9 cellular contexts compared by ENCODE assay signal in genomic region chr11:119493712-119494111, GRCh38.
A peak's percentile ranks its signal among the peaks of the same experiment; 100 is the strongest.
DNase-seq lines count a peak whose midpoint lies in the region; ATAC-seq and TF ChIP-seq lines count a peak whose summit lies in the region.
"Had no signal": no experiment of that assay in that cellular context is flagged by ENCODE, and none has a peak within 500 bp of the region (broad histone marks: within the 10 kb centered on the region; RNA-seq: fewer than 3 reads in every experiment).

No MANE protein-coding gene starts in this region.

- POLR2A ChIA-PET in SK-N-SH (lab: Yijun Ruan, JAX) = no interaction called here

- TF ChIP-seq EP300 in SK-N-SH (IDR thresholded peaks at IDR 0.05; ENCODE audit: borderline replicate concordance in 1 of 2, low read depth in 1 of 2, low read length in 1 of 2) = no peak
- TF ChIP-seq EP300 in transverse colon (IDR thresholded peaks at IDR 0.05; ENCODE audit: low read depth) = no peak
- no peak for TF ChIP-seq EP300 in ovary (IDR thresholded peaks at IDR 0.05)

- TF ChIP-seq RAD21 in SK-N-SH (IDR thresholded peaks at IDR 0.05; ENCODE audit: low read length) = no peak

- DNase-seq in heart left ventricle (no peak), Right ventricle myocardium inferior (ENCODE audit: missing footprints) (no peak), SK-N-SH (no peak), fibroblast of villous mesenchyme (ENCODE audit: low read depth) (peak; percentile 34), transverse colon (peak; percentile 17), ovary (no peak), tibial artery (no peak)
- DNase-seq: activated naive CD4-positive, alpha-beta T cell had no signal

- H3K4me2 ChIP-seq in SK-N-SH = no peak overlapping the region

- H3F3A ChIP-seq in SK-N-SH (replicated peaks; ENCODE audit: insufficient read depth) = no peaks in the 10 kb centered on the region

- H4K20me1 ChIP-seq in SK-N-SH (ENCODE audit: insufficient read depth) = no peaks in the 10 kb centered on the region

- intact Hi-C loops in heart left ventricle (cut with DNase I) (loop anchor here in 2 of 10 donors (5.0 to 10.0 kb wide), 2 partner anchors 39 to 141 kb away; no protein-coding TSS in a partner anchor), Right ventricle myocardium inferior (cut with DNase I) (no loop called here), transverse colon (cut with DNase I; ENCODE audit: low total_unique reads) (no loop called here), ovary (cut with DNase I) (no loop called here), tibial artery (cut with DNase I; ENCODE audit: low total_unique reads) (no loop called here)

- no peak overlapping the region for H2AFZ ChIP-seq in SK-N-SH (ENCODE audit: low read depth)

- H3K4me3 ChIP-seq in heart left ventricle (no peak overlapping the region), SK-N-SH (ENCODE audit: low read depth in 2 of 2, low read length in 1 of 2) (no peak overlapping the region), fibroblast of villous mesenchyme (ENCODE audit: low read depth, low read length) (no peak overlapping the region), transverse colon (no peak overlapping the region), ovary (no peak overlapping the region), tibial artery (no peak overlapping the region)

- CTCF ChIA-PET in SK-N-SH (lab: Yijun Ruan, JAX) = interaction anchor here (0.8 to 2.8 kb wide), 4 partner anchors 12 to 40 kb away, joined by 3 to 8 read pairs (median 3); no protein-coding TSS in a partner anchor

- TF ChIP-seq CTCF in heart left ventricle (IDR thresholded peaks at IDR 0.05) (no peak), SK-N-SH (IDR thresholded peaks at IDR 0.05) (no peak), fibroblast of villous mesenchyme (IDR thresholded peaks at IDR 0.05; ENCODE audit: insufficient read depth, low read depth, low read length) (no peak), transverse colon (IDR thresholded peaks at IDR 0.05) (no peak), ovary (IDR thresholded peaks at IDR 0.05) (no peak), tibial artery (IDR thresholded peaks at IDR 0.05) (no peak)

- 42 to 48% (median 48%) methylated on average over 4 of the region's 4 CpGs for WGBS in heart left ventricle, 4 donors
- 46% methylated on average over 4 of the region's 4 CpGs for WGBS in SK-N-SH (ENCODE audit: low lambda C conversion rate)
- 45 to 80% methylated on average over 1 to 4 of the region's 4 CpGs for WGBS in transverse colon (ENCODE audit: low coverage in 1 of 2), 2 donors
- 46 to 50% (median 47%) methylated on average over 4 of the region's 4 CpGs for WGBS in ovary, 3 donors

- H3K27ac ChIP-seq in heart left ventricle (no peak overlapping the region), SK-N-SH (ENCODE audit: low read depth in 2 of 2, low read length in 1 of 2) (no peak overlapping the region), transverse colon (no peak overlapping the region), ovary (no peak overlapping the region), tibial artery (no peak overlapping the region)

- TF ChIP-seq POLR2A in heart left ventricle (IDR thresholded peaks at IDR 0.05) (no peak), transverse colon (IDR thresholded peaks at IDR 0.05) (no peak), ovary (IDR thresholded peaks at IDR 0.05) (no peak)

- H3K36me3 ChIP-seq in heart left ventricle (no peaks in the 10 kb centered on the region), SK-N-SH (replicated peaks in 1 of 2; ENCODE audit: control insufficient read depth in 1 of 2, insufficient read depth in 2 of 2, low read length in 1 of 2) (no peaks in the 10 kb centered on the region), transverse colon (no peaks in the 10 kb centered on the region), ovary (no peaks in the 10 kb centered on the region), tibial artery (no peaks in the 10 kb centered on the region)

- peaks cover 0 to 18% (median 0%) of the 10 kb centered on the region in 9 donors for H3K27me3 ChIP-seq in heart left ventricle
- H3K27me3 ChIP-seq in SK-N-SH (ENCODE audit: insufficient read depth) = peaks cover 16% of the 10 kb centered on the region; the same call in 1 of the 2 replicates
- no peaks in the 10 kb centered on the region for H3K27me3 ChIP-seq in transverse colon
- H3K27me3 ChIP-seq in ovary = no peaks in the 10 kb centered on the region
- H3K27me3 ChIP-seq in tibial artery = peaks cover 0 to 39% of the 10 kb centered on the region in 2 donors

- H3K9me3 ChIP-seq in heart left ventricle (no peaks in the 10 kb centered on the region), SK-N-SH (no peaks in the 10 kb centered on the region), transverse colon (no peaks in the 10 kb centered on the region), ovary (no peaks in the 10 kb centered on the region), tibial artery (no peaks in the 10 kb centered on the region)

- no peaks in the 10 kb centered on the region for H3K4me1 ChIP-seq in heart left ventricle
- H3K4me1 ChIP-seq in SK-N-SH (ENCODE audit: control insufficient read depth in 1 of 2, insufficient read depth in 2 of 2, low read depth in 1 of 2, low read length in 1 of 2) = peaks cover 0 to 10% of the 10 kb centered on the region in 2 experiments; a peak in 1 of 4 replicates
- H3K4me1 ChIP-seq in transverse colon = no peaks in the 10 kb centered on the region
- H3K4me1 ChIP-seq in ovary (ENCODE audit: insufficient read depth) = no peaks in the 10 kb centered on the region
- no peaks in the 10 kb centered on the region for H3K4me1 ChIP-seq in tibial artery

- in situ Hi-C loops in transverse colon (cut with MboI; ENCODE audit: low pct_ligation_motif_present in 1 of 4, low pct_unique_long_range_greater_than_20kb in 1 of 4, low sequenced_read_pairs in 3 of 4) = loop anchor here in 3 of 4 donors (25.0 kb wide), 1 partner anchor 619 kb away; no protein-coding TSS in a partner anchor

- H3K9me2 ChIP-seq in SK-N-SH = no peaks in the 10 kb centered on the region

- peak in 3 of 4 donors; percentile 27 to 53 (median 50) for ATAC-seq in heart left ventricle
- ATAC-seq in Right ventricle myocardium inferior = no peak
- ATAC-seq in HG03175 (IDR thresholded peaks at IDR 0.05; ENCODE audit: unreplicated experiment) = no peak

- no peak overlapping the region for H3K9ac ChIP-seq in SK-N-SH

- H3K79me2 ChIP-seq in SK-N-SH (ENCODE audit: insufficient read depth) = no peaks in the 10 kb centered on the region

TF ChIP-seq in SK-N-SH, 30 proteins besides CTCF, POLR2A, EP300 and RAD21:
- TF ChIP-seq, protein P1, sequence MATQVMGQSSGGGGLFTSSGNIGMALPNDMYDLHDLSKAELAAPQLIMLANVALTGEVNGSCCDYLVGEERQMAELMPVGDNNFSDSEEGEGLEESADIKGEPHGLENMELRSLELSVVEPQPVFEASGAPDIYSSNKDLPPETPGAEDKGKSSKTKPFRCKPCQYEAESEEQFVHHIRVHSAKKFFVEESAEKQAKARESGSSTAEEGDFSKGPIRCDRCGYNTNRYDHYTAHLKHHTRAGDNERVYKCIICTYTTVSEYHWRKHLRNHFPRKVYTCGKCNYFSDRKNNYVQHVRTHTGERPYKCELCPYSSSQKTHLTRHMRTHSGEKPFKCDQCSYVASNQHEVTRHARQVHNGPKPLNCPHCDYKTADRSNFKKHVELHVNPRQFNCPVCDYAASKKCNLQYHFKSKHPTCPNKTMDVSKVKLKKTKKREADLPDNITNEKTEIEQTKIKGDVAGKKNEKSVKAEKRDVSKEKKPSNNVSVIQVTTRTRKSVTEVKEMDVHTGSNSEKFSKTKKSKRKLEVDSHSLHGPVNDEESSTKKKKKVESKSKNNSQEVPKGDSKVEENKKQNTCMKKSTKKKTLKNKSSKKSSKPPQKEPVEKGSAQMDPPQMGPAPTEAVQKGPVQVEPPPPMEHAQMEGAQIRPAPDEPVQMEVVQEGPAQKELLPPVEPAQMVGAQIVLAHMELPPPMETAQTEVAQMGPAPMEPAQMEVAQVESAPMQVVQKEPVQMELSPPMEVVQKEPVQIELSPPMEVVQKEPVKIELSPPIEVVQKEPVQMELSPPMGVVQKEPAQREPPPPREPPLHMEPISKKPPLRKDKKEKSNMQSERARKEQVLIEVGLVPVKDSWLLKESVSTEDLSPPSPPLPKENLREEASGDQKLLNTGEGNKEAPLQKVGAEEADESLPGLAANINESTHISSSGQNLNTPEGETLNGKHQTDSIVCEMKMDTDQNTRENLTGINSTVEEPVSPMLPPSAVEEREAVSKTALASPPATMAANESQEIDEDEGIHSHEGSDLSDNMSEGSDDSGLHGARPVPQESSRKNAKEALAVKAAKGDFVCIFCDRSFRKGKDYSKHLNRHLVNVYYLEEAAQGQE (IDR thresholded peaks at IDR 0.05; ENCODE audit: low read depth, low read length) = peak; percentile 96
- TF ChIP-seq TAF1 (IDR thresholded peaks at IDR 0.05; ENCODE audit: borderline replicate concordance, low read depth, low read length) = no peak

Comparison
In these comparisons a context has a peak if more than half of its experiments do, and no peak if none do; other contexts are left out.
1. ATAC-seq: peak in heart left ventricle (3 of 4); none in Right ventricle myocardium inferior (single experiment) and HG03175 (single experiment).
2. DNase-seq: peak in fibroblast of villous mesenchyme (single experiment) and transverse colon (single experiment); none in heart left ventricle (0 of 5), Right ventricle myocardium inferior (single experiment), SK-N-SH (single experiment), ovary (0 of 5) and tibial artery (0 of 2).